ENCODE assay signal across 1 cellular context in the genomic region with DNA sequence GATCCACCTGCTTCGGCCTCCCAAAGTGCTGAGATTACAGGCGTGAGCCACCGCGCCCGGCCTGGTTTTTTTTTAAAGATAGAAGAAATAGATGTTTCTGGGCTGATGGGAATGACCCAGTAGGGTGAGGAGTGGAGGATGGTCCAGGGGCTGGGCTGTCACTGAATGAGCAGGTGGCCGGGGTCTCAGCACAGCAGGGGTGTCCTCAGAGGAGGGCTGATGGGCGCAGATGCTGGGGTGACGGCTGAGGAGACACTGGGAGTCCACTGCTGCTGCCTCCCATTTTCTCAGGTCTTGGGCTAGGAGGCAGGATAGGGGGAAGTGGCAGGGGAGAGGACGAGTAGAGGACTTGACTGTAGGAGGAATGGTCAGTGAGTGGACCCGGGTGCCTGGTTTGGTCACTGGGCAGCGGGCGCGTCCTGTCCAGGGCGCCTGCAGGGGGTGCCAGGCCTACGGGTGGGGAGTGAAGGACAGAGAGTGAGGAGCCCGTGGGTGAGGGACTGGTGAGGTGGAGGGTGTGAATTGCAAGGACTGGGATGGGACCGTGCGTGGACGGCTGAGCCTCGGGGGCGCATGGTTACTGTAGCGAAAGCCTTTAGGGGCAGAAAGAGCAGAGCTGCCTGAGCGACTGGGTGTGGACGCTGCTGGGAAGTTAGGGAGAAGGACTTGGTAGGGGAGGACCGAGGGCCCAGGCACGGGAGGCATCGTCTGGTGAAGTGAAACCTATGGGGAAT.
TF ChIP-seq lines count a peak whose summit lies in the region.

No MANE protein-coding gene starts in this region.

TF ChIP-seq in IMR-90, 13 proteins besides CTCF, POLR2A, EP300 and RAD21:
- TF ChIP-seq, protein P1, sequence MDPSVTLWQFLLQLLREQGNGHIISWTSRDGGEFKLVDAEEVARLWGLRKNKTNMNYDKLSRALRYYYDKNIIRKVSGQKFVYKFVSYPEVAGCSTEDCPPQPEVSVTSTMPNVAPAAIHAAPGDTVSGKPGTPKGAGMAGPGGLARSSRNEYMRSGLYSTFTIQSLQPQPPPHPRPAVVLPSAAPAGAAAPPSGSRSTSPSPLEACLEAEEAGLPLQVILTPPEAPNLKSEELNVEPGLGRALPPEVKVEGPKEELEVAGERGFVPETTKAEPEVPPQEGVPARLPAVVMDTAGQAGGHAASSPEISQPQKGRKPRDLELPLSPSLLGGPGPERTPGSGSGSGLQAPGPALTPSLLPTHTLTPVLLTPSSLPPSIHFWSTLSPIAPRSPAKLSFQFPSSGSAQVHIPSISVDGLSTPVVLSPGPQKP (IDR thresholded peaks at IDR 0.05; ENCODE audit: borderline replicate concordance, low read depth, low read length): no peak
- TF ChIP-seq CHD1 (IDR thresholded peaks at IDR 0.05; ENCODE audit: low read depth, low read length) (no peak), MXI1 (IDR thresholded peaks at IDR 0.05; ENCODE audit: borderline replicate concordance, low read depth, low read length) (no peak), MAZ (IDR thresholded peaks at IDR 0.05; ENCODE audit: borderline replicate concordance, low read depth, low read length) (no peak), RFX5 (IDR thresholded peaks at IDR 0.05; ENCODE audit: low read depth, low read length) (no peak), SMC3 (IDR thresholded peaks at IDR 0.05; ENCODE audit: low read depth, low read length) (no peak), FOS (IDR thresholded peaks at IDR 0.05; ENCODE audit: low read depth, low read length) (no peak), MAFK (IDR thresholded peaks at IDR 0.05; ENCODE audit: low read depth, low read length) (no peak), RCOR1 (IDR thresholded peaks at IDR 0.05; ENCODE audit: insufficient replicate concordance, low read length) (no peak), NFE2L2 (IDR thresholded peaks at IDR 0.05; ENCODE audit: low read depth, low read length) (no peak), CEBPB (IDR thresholded peaks at IDR 0.05; ENCODE audit: low read depth, low read length) (no peak), BHLHE40 (IDR thresholded peaks at IDR 0.05; ENCODE audit: low read depth, low read length) (no peak)
- TF ChIP-seq, protein P2, sequence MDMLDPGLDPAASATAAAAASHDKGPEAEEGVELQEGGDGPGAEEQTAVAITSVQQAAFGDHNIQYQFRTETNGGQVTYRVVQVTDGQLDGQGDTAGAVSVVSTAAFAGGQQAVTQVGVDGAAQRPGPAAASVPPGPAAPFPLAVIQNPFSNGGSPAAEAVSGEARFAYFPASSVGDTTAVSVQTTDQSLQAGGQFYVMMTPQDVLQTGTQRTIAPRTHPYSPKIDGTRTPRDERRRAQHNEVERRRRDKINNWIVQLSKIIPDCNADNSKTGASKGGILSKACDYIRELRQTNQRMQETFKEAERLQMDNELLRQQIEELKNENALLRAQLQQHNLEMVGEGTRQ (IDR thresholded peaks at IDR 0.05; ENCODE audit: low read depth, low read length): no peak
